In genomic region chr5:172188033-172188892, GRCh38 we compare ENCODE assay signal across 1 cellular context.
TF ChIP-seq lines count a peak whose summit lies in the region.

Gene STK10, minus strand, starts transcription at chr5:172188224. Its CDS starts 182 bp downstream, at chr5:172188042.

TF ChIP-seq in K562, 482 proteins besides CTCF, POLR2A, EP300 and RAD21 (continued from another document and continues in another):
- TF ChIP-seq ZBTB43 (CRISPR knock-in tag; IDR thresholded peaks at IDR 0.05) (no peak), E4F1 (CRISPR knock-in tag; IDR thresholded peaks at IDR 0.05; ENCODE audit: borderline replicate concordance) (no peak), ZBTB17 (CRISPR knock-in tag; IDR thresholded peaks at IDR 0.05) (peak; percentile 74), ZNF184 (CRISPR knock-in tag; IDR thresholded peaks at IDR 0.05) (no peak), GABPB1 (CRISPR knock-in tag; IDR thresholded peaks at IDR 0.05) (peak; percentile 71; the same call in 1 of the 2 replicates), USF2 (CRISPR knock-in tag; IDR thresholded peaks at IDR 0.05) (no peak), ZNF395 (CRISPR knock-in tag; IDR thresholded peaks at IDR 0.05) (0 out of 2 replicates have a peak, but pooled peaks have one; percentile 38), SMAD4 (CRISPR knock-in tag; conservative IDR thresholded peaks at IDR 0.05) (peak; percentile 74), HMGXB4 (CRISPR knock-in tag; IDR thresholded peaks at IDR 0.05) (no peak), CC2D1A (IDR thresholded peaks at IDR 0.05) (0 out of 2 replicates have a peak, but pooled peaks have one; percentile 20), SIN3B (IDR thresholded peaks at IDR 0.05; ENCODE audit: low read depth) (0 out of 2 replicates have a peak, but pooled peaks have one; percentile 40), WHSC1 (IDR thresholded peaks at IDR 0.05; ENCODE audit: low read length) (no peak), MAX (CRISPR knock-in tag; IDR thresholded peaks at IDR 0.05) (peak; percentile 63; the same call in 1 of the 2 replicates), HNRNPH1 (optimal IDR thresholded peaks at IDR 0.05; ENCODE audit: low read depth, low read length) (no peak), FIP1L1 (IDR thresholded peaks at IDR 0.05; ENCODE audit: low read depth, low read length, poor library complexity, severe bottlenecking) (peak; percentile 41), SREBF1 (IDR thresholded peaks at IDR 0.05; ENCODE audit: borderline replicate concordance, low read depth, low read length) (no peak), MTA2 (IDR thresholded peaks at IDR 0.05; ENCODE audit: low read depth) (no peak), DMBX1 (CRISPR knock-in tag; IDR thresholded peaks at IDR 0.05; ENCODE audit: borderline replicate concordance) (no peak; the same call in 1 of the 2 replicates), RBM39 (optimal IDR thresholded peaks at IDR 0.05; ENCODE audit: low read depth, low read length) (no peak), EZH2 (IDR thresholded peaks at IDR 0.05; ENCODE audit: borderline replicate concordance, low read depth, low read length) (no peak), ZNF143 (CRISPR knock-in tag; IDR thresholded peaks at IDR 0.05) (peak; percentile 68), SMARCE1 (IDR thresholded peaks at IDR 0.05) (no peak), ESRRA (IDR thresholded peaks at IDR 0.05; ENCODE audit: borderline replicate concordance, low read depth) (no peak; the same call in 1 of the 2 replicates), ZNF316 (IDR thresholded peaks at IDR 0.05) (no peak), ZC3H4 (CRISPR knock-in tag; IDR thresholded peaks at IDR 0.05; ENCODE audit: borderline replicate concordance) (no peak), HDAC3 (IDR thresholded peaks at IDR 0.05; ENCODE audit: borderline replicate concordance, partially characterized antibody) (no peak), NFIX (CRISPR knock-in tag; IDR thresholded peaks at IDR 0.05; ENCODE audit: low read depth) (no peak), HDAC1 (IDR thresholded peaks at IDR 0.05) (peak in 1 of 2 experiments; percentile 72; a peak in 2 of 4 replicates), YY1 (IDR thresholded peaks at IDR 0.05; ENCODE audit: borderline replicate concordance in 1 of 3, control insufficient read depth in 1 of 3, extremely low read depth in 1 of 3, insufficient read depth in 3 of 3, insufficient read length in 1 of 3, insufficient replicate concordance in 2 of 3, low read depth in 1 of 3, low read length in 2 of 3) (peak in 2 of 3 experiments; percentile 52 to 56), ZNF408 (CRISPR knock-in tag; IDR thresholded peaks at IDR 0.05; ENCODE audit: low read depth) (no peak), ZNF586 (CRISPR knock-in tag; conservative IDR thresholded peaks at IDR 0.05) (no peak), MLLT1 (IDR thresholded peaks at IDR 0.05) (no peak), ARID3A (IDR thresholded peaks at IDR 0.05; ENCODE audit: borderline replicate concordance, low read depth, low read length) (no peak), GABPA (tag; conservative IDR thresholded peaks at IDR 0.05; ENCODE audit: low read depth) (peak; percentile 45), RAD51 (IDR thresholded peaks at IDR 0.05; ENCODE audit: borderline replicate concordance, low read depth) (no peak), HIVEP1 (CRISPR knock-in tag; IDR thresholded peaks at IDR 0.05) (0 out of 2 replicates have a peak, but pooled peaks have one; percentile 23), BCOR (IDR thresholded peaks at IDR 0.05) (peak; percentile 68), ZNF699 (CRISPR knock-in tag; IDR thresholded peaks at IDR 0.05; ENCODE audit: insufficient replicate concordance) (no peak), SOX6 (IDR thresholded peaks at IDR 0.05) (peak; percentile 31; the same call in 1 of the 2 replicates), ZKSCAN3 (CRISPR knock-in tag; IDR thresholded peaks at IDR 0.05) (no peak), SPI1 (IDR thresholded peaks at IDR 0.05; ENCODE audit: borderline replicate concordance, low read depth, low read length) (no peak), NONO (IDR thresholded peaks at IDR 0.05; ENCODE audit: low read depth in 2 of 2, low read length in 1 of 2) (0 out of 4 replicates have a peak, but pooled peaks have one; percentile 11 to 27), CHD4 (IDR thresholded peaks at IDR 0.05; ENCODE audit: insufficient read depth, insufficient replicate concordance, low read depth, low read length, poor library complexity, severe bottlenecking) (no peak), RBM22 (IDR thresholded peaks at IDR 0.05; ENCODE audit: low read depth, low read length, poor library complexity, severe bottlenecking) (no peak), BRD9 (IDR thresholded peaks at IDR 0.05; ENCODE audit: low read depth, partially characterized antibody) (no peak), PRMT5 (CRISPR knock-in tag; IDR thresholded peaks at IDR 0.05) (no peak), ATF7 (IDR thresholded peaks at IDR 0.05) (no peak; the same call in none of the 2 replicates), E2F1 (CRISPR knock-in tag; IDR thresholded peaks at IDR 0.05) (peak; percentile 61; the same call in 1 of the 2 replicates), HNRNPL (IDR thresholded peaks at IDR 0.05; ENCODE audit: low read depth, low read length) (peak; percentile 96), MXD1 (CRISPR knock-in tag; IDR thresholded peaks at IDR 0.05; ENCODE audit: borderline replicate concordance, poor library complexity, severe bottlenecking) (no peak), U2AF1 (optimal IDR thresholded peaks at IDR 0.05; ENCODE audit: low read depth, low read length) (peak; percentile 26), NFRKB (IDR thresholded peaks at IDR 0.05; ENCODE audit: low read depth) (no peak), GTF2B (IDR thresholded peaks at IDR 0.05; ENCODE audit: extremely low read depth, insufficient read length) (no peak), HDAC2 (IDR thresholded peaks at IDR 0.05) (peak; percentile 65; the same call in 1 of the 2 replicates), YBX1 (IDR thresholded peaks at IDR 0.05) (no peak), NFYB (IDR thresholded peaks at IDR 0.05; ENCODE audit: extremely low read depth, insufficient read length) (peak; percentile 28), XRCC4 (IDR thresholded peaks at IDR 0.05; ENCODE audit: extremely low read depth, insufficient read depth, insufficient read length) (no peak), MAZ (CRISPR knock-in tag; conservative IDR thresholded peaks at IDR 0.05 in 1 of 2, IDR thresholded peaks at IDR 0.05 in 1 of 2) (peak; percentile 71 to 75; a peak in 3 of 4 replicates), BMI1 (IDR thresholded peaks at IDR 0.05; ENCODE audit: low read length) (0 out of 2 replicates have a peak, but pooled peaks have one; percentile 33)
